Comparison of ENCODE assay signal across 10 cellular contexts in the genomic region with DNA sequence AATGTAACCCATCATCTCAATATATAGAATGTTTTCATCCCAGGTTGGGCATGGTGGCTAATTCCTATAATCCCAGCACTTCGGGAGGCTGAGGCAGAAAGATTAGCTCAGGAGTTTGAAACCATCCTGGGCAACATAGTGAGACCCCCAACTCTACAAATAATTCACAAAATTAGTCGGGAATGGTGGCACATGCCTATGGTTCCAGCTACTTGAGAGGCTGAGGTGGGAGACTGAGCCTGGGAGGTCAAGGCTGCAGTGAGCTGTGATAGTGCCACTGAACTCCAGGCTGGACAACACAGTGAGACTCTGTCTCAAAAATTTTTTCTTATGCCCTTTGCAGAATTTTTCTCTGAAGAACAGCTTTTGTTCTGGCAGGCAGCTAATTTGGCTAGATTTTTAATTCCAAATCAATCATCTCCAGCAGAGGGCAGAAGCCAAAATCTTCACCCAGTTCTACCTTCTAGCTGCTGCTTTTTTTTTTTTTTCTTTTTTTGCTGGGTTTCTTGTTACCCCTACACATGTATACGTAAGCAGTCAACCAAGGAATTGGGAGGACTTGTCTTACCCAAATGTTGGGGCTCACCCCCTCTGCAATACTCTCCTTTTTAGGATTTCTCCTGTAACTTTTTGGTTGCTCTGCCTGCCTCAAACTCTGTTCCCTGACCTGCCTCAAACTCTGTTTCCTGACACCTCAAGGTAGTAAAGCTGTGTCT. TPM values are rescaled to one million over a fixed set of nuclear protein-coding genes. Genes with fewer than 3 reads are reported as not detected.
DNase-seq lines count a peak whose midpoint lies in the region; ATAC-seq, FAIRE-seq and TF ChIP-seq lines count a peak whose summit lies in the region.
"Had no signal": no experiment of that assay in that cellular context is flagged by ENCODE, and none has a peak within 500 bp of the region (broad histone marks: within the 10 kb centered on the region; RNA-seq: fewer than 3 reads in every experiment).

No MANE protein-coding gene starts in this region.

- FAIRE-seq in kidney (lab: Jason Lieb, UNC): no peak
- FAIRE-seq: islet of Langerhans had no signal

- WGBS in suprapubic skin: 50% methylated on average over 3 of the region's 3 CpGs

- in situ Hi-C loops in HAP-1 (cut with MboI; ENCODE audit: low sequenced_read_pairs): no loop called here

- peaks cover 15% of the 10 kb centered on the region for H3K4me1 ChIP-seq in HAP-1
- peaks cover 0 to 7% of the 10 kb centered on the region in 2 donors for H3K4me1 ChIP-seq in kidney (ENCODE audit: control insufficient read depth in 1 of 2, insufficient read depth in 1 of 2, low read depth in 1 of 2, low read length in 2 of 2)
- peaks cover 24% of the 10 kb centered on the region for H3K4me1 ChIP-seq in suprapubic skin
- peaks cover 12% of the 10 kb centered on the region for H3K4me1 ChIP-seq in mucosa of descending colon (ENCODE audit: low read depth)
- no peaks in the 10 kb centered on the region for H3K4me1 ChIP-seq in effector memory CD4-positive, alpha-beta T cell (ENCODE audit: control insufficient read depth, insufficient read depth, low read length, poor library complexity, severe bottlenecking)

- peaks cover 19% of the 10 kb centered on the region for H3K79me2 ChIP-seq in SU-DHL-6 (ENCODE audit: insufficient read depth, low read length)

- no peak overlapping the region for H3K9ac ChIP-seq in SU-DHL-6 (ENCODE audit: low read length)
- peak overlapping the region in 1 of 2 donors; percentile 34 for H3K9ac ChIP-seq in kidney (ENCODE audit: low read length in 2 of 2)

- H3K4me2 ChIP-seq in SU-DHL-6 (ENCODE audit: low read depth, low read length, poor library complexity, severe bottlenecking): no peak overlapping the region

- TF ChIP-seq CTCF in SU-DHL-6 (IDR thresholded peaks at IDR 0.05; ENCODE audit: insufficient read depth, low read length, poor library complexity, severe bottlenecking): peak; percentile 65
- TF ChIP-seq CTCF in kidney (IDR thresholded peaks at IDR 0.05; ENCODE audit: borderline replicate concordance, extremely low read depth, insufficient read depth): peak; percentile 21
- TF ChIP-seq CTCF in suprapubic skin (IDR thresholded peaks at IDR 0.05): peak in 1 of 2 donors; percentile 29
- no peak for TF ChIP-seq CTCF in mucosa of descending colon (IDR thresholded peaks at IDR 0.05)

- H3K9me2 ChIP-seq in SU-DHL-6 (replicated peaks; ENCODE audit: insufficient read depth, low read length): no peaks in the 10 kb centered on the region

- intact Hi-C loops in kidney (cut with DNase I) (no loop called here), mucosa of descending colon (cut with DNase I, micrococcal nuclease) (no loop called here)

- H3K36me3 ChIP-seq in HAP-1 (replicated peaks) (peaks cover 8% of the 10 kb centered on the region), SU-DHL-6 (ENCODE audit: low read length) (peaks cover 3% of the 10 kb centered on the region; the same call in 1 of the 2 replicates), kidney (ENCODE audit: control insufficient read depth in 1 of 2, insufficient read depth in 2 of 2, low read length in 2 of 2) (no peaks in the 10 kb centered on the region), suprapubic skin (no peaks in the 10 kb centered on the region), mucosa of descending colon (ENCODE audit: low read depth) (no peaks in the 10 kb centered on the region)
- no peaks in the 10 kb centered on the region for H3K36me3 ChIP-seq in effector memory CD4-positive, alpha-beta T cell (ENCODE audit: control insufficient read depth, insufficient read depth, low read length)

- H3K9me3 ChIP-seq in HAP-1 (no peaks in the 10 kb centered on the region), SU-DHL-6 (ENCODE audit: insufficient read depth, low read length) (no peaks in the 10 kb centered on the region), kidney (ENCODE audit: control insufficient read depth in 1 of 2, low read length in 2 of 2) (no peaks in the 10 kb centered on the region), suprapubic skin (no peaks in the 10 kb centered on the region), mucosa of descending colon (no peaks in the 10 kb centered on the region)
- no peaks in the 10 kb centered on the region for H3K9me3 ChIP-seq in effector memory CD4-positive, alpha-beta T cell (ENCODE audit: control insufficient read depth, low read length)

- no peak for TF ChIP-seq EP300 in suprapubic skin (IDR thresholded peaks at IDR 0.05)

- no peak for TF ChIP-seq POLR2A in suprapubic skin (IDR thresholded peaks at IDR 0.05)

- peak overlapping the region; percentile 64 for H2AFZ ChIP-seq in SU-DHL-6 (ENCODE audit: low read depth, low read length, severe bottlenecking)

- ATAC-seq in HG02970 (IDR thresholded peaks at IDR 0.05; ENCODE audit: low FRiP score, unreplicated experiment): no peak
- ATAC-seq in mucosa of descending colon: no peak

- H3K4me3 ChIP-seq in HAP-1 (no peak overlapping the region), SU-DHL-6 (ENCODE audit: insufficient read depth, low read length, poor library complexity, severe bottlenecking) (no peak overlapping the region), kidney (ENCODE audit: low read length in 2 of 2) (no peak overlapping the region), suprapubic skin (no peak overlapping the region), mucosa of descending colon (no peak overlapping the region)
- no peak overlapping the region for H3K4me3 ChIP-seq in effector memory CD4-positive, alpha-beta T cell (ENCODE audit: insufficient read depth, low read depth, low read length, poor library complexity, severe bottlenecking)
- H3K4me3 ChIP-seq: SK-N-MC had no signal

- H3K27ac ChIP-seq in SU-DHL-6 (ENCODE audit: low read depth, low read length): no peak overlapping the region
- no peak overlapping the region for H3K27ac ChIP-seq in kidney (ENCODE audit: low read depth in 2 of 2, low read length in 2 of 2)
- H3K27ac ChIP-seq in suprapubic skin: no peak overlapping the region
- no peak overlapping the region for H3K27ac ChIP-seq in effector memory CD4-positive, alpha-beta T cell (ENCODE audit: insufficient read depth, low read length, poor library complexity, severe bottlenecking)
- H3K27ac ChIP-seq: SK-N-MC had no signal

- H4K20me1 ChIP-seq in SU-DHL-6 (ENCODE audit: low read depth, low read length): no peaks in the 10 kb centered on the region

- no peaks in the 10 kb centered on the region for H3K27me3 ChIP-seq in HAP-1 (ENCODE audit: low read depth)
- H3K27me3 ChIP-seq in SU-DHL-6 (ENCODE audit: low read length): no peaks in the 10 kb centered on the region
- H3K27me3 ChIP-seq in suprapubic skin: no peaks in the 10 kb centered on the region
- H3K27me3 ChIP-seq in effector memory CD4-positive, alpha-beta T cell (replicated peaks; ENCODE audit: control insufficient read depth, insufficient read depth, low read length, poor library complexity, severe bottlenecking): no peaks in the 10 kb centered on the region

- H3F3A ChIP-seq in SU-DHL-6 (ENCODE audit: insufficient read depth): peaks cover 6% of the 10 kb centered on the region; the same call in 1 of the 2 replicates

- DNase-seq in DMS 273 treated with DMSO at 0.1 percent for 48 hours (lab: John Stamatoyannopoulos, UW) (peak; percentile 24), HAP-1 (ENCODE audit: low spot score in 2 of 2) (peak; percentile 14 to 16), kidney (no peak), suprapubic skin (ENCODE audit: low spot score in 2 of 2) (no peak), mucosa of descending colon (no peak)
- DNase-seq in effector memory CD4-positive, alpha-beta T cell: no peak

RNA-seq across cellular contexts. Expression of a gene that starts 2.7 kb away (rescaled TPM):
- total RNA-seq in kidney (1.7 TPM), suprapubic skin (1 to 10 TPM; 1.1 to 6.1 (median 2.1) TPM), mucosa of descending colon (1 to 10 TPM; 3.0 to 8.0 (median 3.6) TPM)
- 1.2 TPM for polyA plus RNA-seq in kidney (ENCODE audit: insufficient read depth, low read depth, low replicate concordance)

RNA-seq across cellular contexts. Expression of a gene that starts 41.7 kb away (rescaled TPM):
- 11.2 TPM for total RNA-seq in kidney
- polyA plus RNA-seq in kidney (ENCODE audit: insufficient read depth, low read depth, low replicate concordance): 8.4 TPM
- total RNA-seq in suprapubic skin: 10 to 100 TPM in 1 of 4 donors, 1 to 10 TPM in 3; 2.6 to 12.6 (median 4.7) TPM
- 1 to 10 TPM in 2 of 3 donors, under 1 TPM in 1; 0.63 to 5.9 (median 1.6) TPM for total RNA-seq in mucosa of descending colon

RNA-seq across cellular contexts. Expression of a gene that starts 46.6 kb away (rescaled TPM):
- 65.1 TPM for total RNA-seq in kidney
- 129 TPM for polyA plus RNA-seq in kidney (ENCODE audit: insufficient read depth, low read depth, low replicate concordance)
- 10 to 100 TPM; 36.2 to 59.2 (median 47.7) TPM for total RNA-seq in suprapubic skin
- 10 to 100 TPM; 23.8 to 39.0 (median 38.4) TPM for total RNA-seq in mucosa of descending colon

RNA-seq across cellular contexts. Expression of a gene that starts 58.6 kb away (rescaled TPM):
- total RNA-seq in kidney (59.6 TPM), suprapubic skin (10 to 100 TPM; 69.8 to 87.6 (median 84.7) TPM), mucosa of descending colon (10 to 100 TPM; 41.8 to 56.0 (median 43.1) TPM)
- 37.4 TPM for polyA plus RNA-seq in kidney (ENCODE audit: insufficient read depth, low read depth, low replicate concordance)

RNA-seq across cellular contexts. Expression of a gene that starts 58.7 kb away (rescaled TPM):
- total RNA-seq in kidney (188 TPM), suprapubic skin (100 to 1,000 TPM; 182 to 399 (median 283) TPM), mucosa of descending colon (100 to 1,000 TPM; 266 to 387 (median 282) TPM)
- 850 TPM for polyA plus RNA-seq in kidney (ENCODE audit: insufficient read depth, low read depth, low replicate concordance)

Comparison
In these comparisons a context has a peak if more than half of its experiments do, and no peak if none do; other contexts are left out.
1. DNase-seq: peak in DMS 273 treated with DMSO at 0.1 percent for 48 hours (single experiment) and HAP-1 (2 of 2); none in kidney (single experiment), suprapubic skin (0 of 2), mucosa of descending colon (0 of 3) and effector memory CD4-positive, alpha-beta T cell (0 of 3).